ENCODE assay signal across 10 cellular contexts in the genomic region with DNA sequence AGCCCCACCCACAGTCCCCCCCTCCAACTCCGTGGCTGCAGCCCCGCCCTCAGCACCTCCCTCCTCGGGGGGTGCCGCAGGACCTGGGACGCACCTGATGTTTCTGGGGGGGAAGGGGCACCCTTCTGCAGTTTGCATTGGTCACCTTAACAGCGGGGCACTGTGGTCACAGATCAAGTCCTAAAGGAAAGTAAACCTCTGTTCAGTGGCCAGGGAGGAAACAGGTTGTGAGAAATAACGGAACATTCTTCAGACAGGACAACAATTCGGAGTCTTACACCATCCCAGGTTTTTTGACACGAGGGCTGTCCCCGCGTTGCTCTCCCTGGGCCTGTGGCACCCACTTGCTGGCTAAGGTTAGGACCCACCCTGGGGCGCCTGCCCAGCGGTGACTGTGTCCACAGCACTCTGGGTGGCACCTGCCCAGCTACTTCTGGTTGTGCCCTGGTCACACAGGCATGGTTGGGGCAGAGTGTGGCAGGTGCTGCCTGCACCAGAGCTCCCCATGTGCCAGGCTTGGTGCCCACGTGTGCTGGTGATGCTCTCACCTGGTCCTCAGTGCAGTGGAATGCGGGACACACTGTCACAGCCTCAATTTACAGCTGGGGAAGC.
DNase-seq lines count a peak whose midpoint lies in the region; ATAC-seq and TF ChIP-seq lines count a peak whose summit lies in the region.
"Had no signal": no experiment of that assay in that cellular context is flagged by ENCODE, and none has a peak within 500 bp of the region (broad histone marks: within the 10 kb centered on the region; RNA-seq: fewer than 3 reads in every experiment).

No MANE protein-coding gene starts in this region.

- peak overlapping the region; percentile 6 for H3K4me2 ChIP-seq in H9 (ENCODE audit: insufficient read depth, insufficient read length, low read length)
- H3K4me2 ChIP-seq in hepatocyte, result peak overlapping the region; percentile 85

- intact Hi-C loops in sigmoid colon (cut with DNase I), result loop anchor here (1.0 to 5.0 kb wide), 2 partner anchors 204 to 323 kb away; a partner anchor contains a TSS

- no peak overlapping the region for H2BK15ac ChIP-seq in H9 (ENCODE audit: low read depth, low read length)

- no peak overlapping the region for H2BK12ac ChIP-seq in H9 (ENCODE audit: insufficient read length, low read depth, low read length)

- H3K4me3 ChIP-seq in hepatocyte (no peak overlapping the region), sigmoid colon (no peak overlapping the region)

- no peak for TF ChIP-seq POLR2A in sigmoid colon (IDR thresholded peaks at IDR 0.05)

- H3K9me2 ChIP-seq in hepatocyte (replicated peaks; ENCODE audit: insufficient read depth), result no peaks in the 10 kb centered on the region

- H3K4me3 Mint-ChIP-seq in H9 (peak overlapping the region; percentile 41 to 71), T-cell (peak overlapping the region in 2 of 3 donors; percentile 31 to 45)
- H3K4me3 Mint-ChIP-seq: neural crest cell had no signal

- CTCF ChIA-PET in T-cell (lab: Charles Lee), result interaction anchor here (0.6 kb wide), 2 partner anchors 12 to 214 kb away, joined by 6 to 9 read pairs; no protein-coding TSS in a partner anchor

- H4K5ac ChIP-seq in H9 (ENCODE audit: insufficient read length, low read depth, low read length), result no peak overlapping the region

- no peak overlapping the region for H3K56ac ChIP-seq in H9 (ENCODE audit: insufficient read length, low read depth, low read length)

- no peak overlapping the region for H3K23ac ChIP-seq in H9 (ENCODE audit: insufficient read length, low read depth, low read length)

- TF ChIP-seq CTCF in H9 (conservative IDR thresholded peaks at IDR 0.05) (no peak), hepatocyte (IDR thresholded peaks at IDR 0.05; ENCODE audit: poor library complexity) (no peak), sigmoid colon (IDR thresholded peaks at IDR 0.05) (no peak)

- no peaks in the 10 kb centered on the region for H3K79me2 ChIP-seq in H9 (ENCODE audit: insufficient read depth, low read length)
- H3K79me2 ChIP-seq in hepatocyte, result no peaks in the 10 kb centered on the region

- no peak overlapping the region for H3K14ac ChIP-seq in H9 (ENCODE audit: insufficient read depth, low read length)

- no peaks in the 10 kb centered on the region for H3K9me3 ChIP-seq in H9 (ENCODE audit: control insufficient read depth, low read depth, low read length)
- H3K9me3 ChIP-seq in hepatocyte (ENCODE audit: low read depth), result peaks cover 2% of the 10 kb centered on the region
- H3K9me3 ChIP-seq in sigmoid colon, result peaks cover 0 to 6% (median 3%) of the 10 kb centered on the region in 4 donors

- H3K27ac Mint-ChIP-seq in H9 (no peak overlapping the region; a peak in 1 of 7 replicates), T-cell (no peak overlapping the region)

- no peak overlapping the region for H2BK120ac ChIP-seq in H9 (ENCODE audit: low read depth, low read length, poor library complexity, severe bottlenecking)

- peaks cover 21% of the 10 kb centered on the region for H3K27me3 Mint-ChIP-seq in H9 (ENCODE audit: low read depth)
- H3K27me3 Mint-ChIP-seq in T-cell, result peaks cover 7 to 14% of the 10 kb centered on the region in 2 donors

- ATAC-seq in T-cell (replicated peaks in 1 of 4) (no peak), HG03045 (IDR thresholded peaks at IDR 0.05; ENCODE audit: unreplicated experiment) (no peak)

- no peak overlapping the region for H3K4ac ChIP-seq in H9 (ENCODE audit: low read depth, low read length)

- TF ChIP-seq EP300 in sigmoid colon (IDR thresholded peaks at IDR 0.05), result no peak

- no peaks in the 10 kb centered on the region for H3K27me3 ChIP-seq in H9 (ENCODE audit: insufficient read depth, low read length)
- H3K27me3 ChIP-seq in hepatocyte, result no peaks in the 10 kb centered on the region
- no peaks in the 10 kb centered on the region for H3K27me3 ChIP-seq in sigmoid colon

- H2BK20ac ChIP-seq in H9 (ENCODE audit: low read depth, low read length, poor library complexity, severe bottlenecking), result no peak overlapping the region

- no peaks in the 10 kb centered on the region for H3K23me2 ChIP-seq in H9 (ENCODE audit: insufficient read length, low read depth, low read length, poor library complexity, severe bottlenecking)

- no peaks in the 10 kb centered on the region; the same call in 1 of the 2 replicates for H3K4me1 ChIP-seq in H9 (ENCODE audit: insufficient read depth, low read length)
- no peaks in the 10 kb centered on the region for H3K4me1 ChIP-seq in hepatocyte (ENCODE audit: insufficient read depth)
- peaks cover 0 to 20% (median 14%) of the 10 kb centered on the region in 4 donors for H3K4me1 ChIP-seq in sigmoid colon

- no peak overlapping the region for H2AK5ac ChIP-seq in H9 (ENCODE audit: insufficient read length, low read length)

- no peak overlapping the region for H4K8ac ChIP-seq in H9 (replicated peaks; ENCODE audit: insufficient read length, low read depth, low read length)

- H3K27ac ChIP-seq in H9 (ENCODE audit: insufficient read length, low read depth, low read length) (no peak overlapping the region), hepatocyte (no peak overlapping the region), sigmoid colon (peak overlapping the region; percentile 43 to 69 (median 56))

- no peak overlapping the region for H2AFZ ChIP-seq in H9 (ENCODE audit: low read length)
- no peak overlapping the region for H2AFZ ChIP-seq in hepatocyte

- POLR2A ChIA-PET in T-cell (lab: Charles Lee), result interaction anchor here in 1 of 2 donors (0.7 kb wide), 1 partner anchor 203 kb away, joined by 3 read pairs; no protein-coding TSS in a partner anchor

- WGBS in H9 (ENCODE audit: extremely low coverage, insufficient read length, low lambda C conversion rate), result no CpG with 5 or more reads among the region's 15 CpGs
- WGBS in hepatocyte (ENCODE audit: low lambda C conversion rate, missing lambda C conversion rate), result 50% methylated on average over 14 of the region's 15 CpGs
- WGBS in sigmoid colon, 2 donors, result 26 to 38% methylated on average over 15 of the region's 15 CpGs

- H4K20me1 ChIP-seq in H9 (ENCODE audit: control insufficient read depth, insufficient read depth, insufficient read length) (no peaks in the 10 kb centered on the region), hepatocyte (ENCODE audit: insufficient read depth, poor library complexity, severe bottlenecking) (no peaks in the 10 kb centered on the region)

- H3K9me3 Mint-ChIP-seq in H9 (peaks cover 8 to 11% of the 10 kb centered on the region in 2 experiments), T-cell (peaks cover 0 to 6% (median 0%) of the 10 kb centered on the region in 3 donors)

- no peak overlapping the region for H3T11ph ChIP-seq in H9 (ENCODE audit: low read length)

- H3K18ac ChIP-seq in H9 (ENCODE audit: insufficient read length, low read depth, low read length), result no peak overlapping the region

- no peak overlapping the region for H2BK5ac ChIP-seq in H9 (ENCODE audit: insufficient read length, low read length)

- no peak overlapping the region for H4K91ac ChIP-seq in H9 (ENCODE audit: insufficient read length, low read depth, low read length)

- H3K4me1 Mint-ChIP-seq in H9 (peaks cover 3 to 5% of the 10 kb centered on the region in 2 experiments; a peak in 3 of 4 replicates), T-cell (peaks cover 0 to 8% (median 0%) of the 10 kb centered on the region in 3 donors)

- no peaks in the 10 kb centered on the region for H3K79me1 ChIP-seq in H9 (ENCODE audit: insufficient read depth, low read depth, low read length, poor library complexity, severe bottlenecking)

- no peak overlapping the region for H3K9ac ChIP-seq in H9 (ENCODE audit: extremely low read depth, insufficient read length, low read length)

- H3K36me3 Mint-ChIP-seq in H9 (ENCODE audit: insufficient read depth in 1 of 3, low read depth in 3 of 3), result peaks cover 0 to 4% (median 0%) of the 10 kb centered on the region in 3 experiments; a peak in 1 of 7 replicates
- no peaks in the 10 kb centered on the region for H3K36me3 Mint-ChIP-seq in T-cell

- DNase-seq in H9 (no peak), T-cell (peak in 5 of 34 experiments; percentile 2 to 34 (median 9)), hepatocyte (ENCODE audit: low spot score) (no peak), sigmoid colon (peak; percentile 62), Kasumi-1 (lab: John Stamatoyannopoulos, UW) (no peak)
- DNase-seq in activated CD8-positive, alpha-beta memory T cell treated with anti-CD3 and anti-CD28 coated beads, Interleukin-2, amount 50 U/mL, for 4 hours, result no peak
- DNase-seq in stimulated activated CD8-positive, alpha-beta memory T cell treated with anti-CD3 and anti-CD28 coated beads, Interleukin-4, amount 100 ng/mL, for 48 hours, result no peak
- DNase-seq: NCI-H1694 treated with DMSO at 0.1 percent for 48 hours had no signal

- H3K36me3 ChIP-seq in hepatocyte (replicated peaks; ENCODE audit: insufficient read depth, low read depth), result no peaks in the 10 kb centered on the region
- H3K36me3 ChIP-seq in sigmoid colon, result no peaks in the 10 kb centered on the region

Comparison
In these comparisons a context has a peak if more than half of its experiments do, and no peak if none do; other contexts are left out.
1. H3K27ac ChIP-seq: peak in sigmoid colon (4 of 4); none in H9 (single experiment) and hepatocyte (single experiment).